ENCODE assay signal across 7 cellular contexts in the genomic region with DNA sequence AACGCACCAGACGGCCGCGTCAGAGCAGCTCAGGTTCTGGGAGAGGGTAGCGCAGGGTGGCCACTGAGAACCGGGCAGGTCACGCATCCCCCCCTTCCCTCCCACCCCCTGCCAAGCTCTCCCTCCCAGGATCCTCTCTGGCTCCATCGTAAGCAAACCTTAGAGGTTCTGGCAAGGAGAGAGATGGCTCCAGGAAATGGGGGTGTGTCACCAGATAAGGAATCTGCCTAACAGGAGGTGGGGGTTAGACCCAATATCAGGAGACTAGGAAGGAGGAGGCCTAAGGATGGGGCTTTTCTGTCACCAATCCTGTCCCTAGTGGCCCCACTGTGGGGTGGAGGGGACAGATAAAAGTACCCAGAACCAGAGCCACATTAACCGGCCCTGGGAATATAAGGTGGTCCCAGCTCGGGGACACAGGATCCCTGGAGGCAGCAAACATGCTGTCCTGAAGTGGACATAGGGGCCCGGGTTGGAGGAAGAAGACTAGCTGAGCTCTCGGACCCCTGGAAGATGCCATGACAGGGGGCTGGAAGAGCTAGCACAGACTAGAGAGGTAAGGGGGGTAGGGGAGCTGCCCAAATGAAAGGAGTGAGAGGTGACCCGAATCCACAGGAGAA. TPM values are rescaled to one million over a fixed set of nuclear protein-coding genes. Genes with fewer than 3 reads are reported as not detected.
DNase-seq lines count a peak whose midpoint lies in the region; ATAC-seq and TF ChIP-seq lines count a peak whose summit lies in the region.

No MANE protein-coding gene starts in this region.

- no peaks in the 10 kb centered on the region for H3K27me3 ChIP-seq in HCT116 (ENCODE audit: insufficient read depth, low read length)

- no peak for TF ChIP-seq POLR2A in HCT116 (IDR thresholded peaks at IDR 0.05; ENCODE audit: borderline replicate concordance, extremely low read depth, insufficient read depth, insufficient read length)

- intact Hi-C loops in HCT116 (cut with micrococcal nuclease) = loop anchor here (2.0 kb wide), 1 partner anchor 35 kb away; no protein-coding TSS in a partner anchor
- intact Hi-C loops in activated B cell treated with CpG ODN at 0.5 μM for 24 hours (cut with micrococcal nuclease) = loop anchor here (1.0 kb wide), 1 partner anchor 34 kb away; no protein-coding TSS in a partner anchor

- DNase-seq in HCT116 (ENCODE audit: low read depth, low spot score) (no peak), activated B cell treated with CpG ODN at 0.5 μM for 24 hours (no peak), glutamatergic neuron (no peak), kidney glomerular epithelial cell (lab: John Stamatoyannopoulos, UW) (no peak), G401 (ENCODE audit: low spot score) (no peak), 8988T (no peak)
- no peak for DNase-seq in stimulated activated effector memory CD8-positive, alpha-beta T cell treated with anti-CD3 and anti-CD28 coated beads, Interleukin-12 subunit alpha, Interleukin-12 subunit beta, amount 100 ng/mL, for 72 hours (ENCODE audit: low spot score in 2 of 2)

- H3K36me3 Mint-ChIP-seq in activated B cell treated with CpG ODN at 0.5 μM for 24 hours (ENCODE audit: low read depth) (peaks cover 27% of the 10 kb centered on the region), glutamatergic neuron (ENCODE audit: unreplicated experiment) (peaks cover 11% of the 10 kb centered on the region)
- H3K36me3 Mint-ChIP-seq in stimulated activated effector memory CD8-positive, alpha-beta T cell treated with anti-CD3 and anti-CD28 coated beads, Interleukin-12 subunit alpha, Interleukin-12 subunit beta, amount 100 ng/mL, for 72 hours = peaks cover 29% of the 10 kb centered on the region

- peaks cover 0 to 2% of the 10 kb centered on the region in 2 experiments; a peak in 2 of 4 replicates for H3K36me3 ChIP-seq in HCT116 (ENCODE audit: control insufficient read depth in 1 of 2, insufficient read depth in 2 of 2, low read length in 2 of 2)

- no peak overlapping the region for H2AFZ ChIP-seq in HCT116 (ENCODE audit: low read depth, low read length, poor library complexity, severe bottlenecking)

- no peak for TF ChIP-seq RAD21 in HCT116 (IDR thresholded peaks at IDR 0.05; ENCODE audit: low read depth)

- H3K9ac ChIP-seq in HCT116 (ENCODE audit: low read length) = peak overlapping the region; percentile 95

- no peaks in the 10 kb centered on the region for H3K9me2 ChIP-seq in HCT116 (ENCODE audit: insufficient read depth)

- H3K27ac Mint-ChIP-seq in activated B cell treated with CpG ODN at 0.5 μM for 24 hours (peak overlapping the region; percentile 87), glutamatergic neuron (ENCODE audit: unreplicated experiment) (peak overlapping the region; percentile 75)
- peak overlapping the region; percentile 93 for H3K27ac Mint-ChIP-seq in stimulated activated effector memory CD8-positive, alpha-beta T cell treated with anti-CD3 and anti-CD28 coated beads, Interleukin-12 subunit alpha, Interleukin-12 subunit beta, amount 100 ng/mL, for 72 hours

- RAD21 ChIA-PET in HCT116 (lab: Charles Lee; ENCODE audit: low non-redundant PET in 1 of 2, low total read pairs in 2 of 2, uncharacterized antibody in 2 of 2, unreplicated experiment in 2 of 2) = no interaction called here

- TF ChIP-seq CTCF in HCT116 (IDR thresholded peaks at IDR 0.05 in 2 of 3, conservative IDR thresholded peaks at IDR 0.05 in 1 of 3; ENCODE audit: borderline replicate concordance in 1 of 3, insufficient read depth in 1 of 3, low read depth in 2 of 3, low read length in 2 of 3) (no peak), activated B cell treated with CpG ODN at 0.5 μM for 24 hours (IDR thresholded peaks at IDR 0.05) (no peak), glutamatergic neuron (IDR thresholded peaks at IDR 0.05; ENCODE audit: partially characterized antibody, unreplicated experiment) (no peak)

- no peaks in the 10 kb centered on the region for H3K9me3 ChIP-seq in HCT116 (ENCODE audit: control insufficient read depth in 1 of 2, insufficient read depth in 1 of 2, low read depth in 1 of 2, low read length in 2 of 2)

- peak overlapping the region; percentile 84 to 99 for H3K4me3 ChIP-seq in HCT116 (replicated peaks in 1 of 2; ENCODE audit: low read depth in 1 of 2, low read length in 2 of 2)

- peak overlapping the region; percentile 93 for H3K4me3 Mint-ChIP-seq in activated B cell treated with CpG ODN at 0.5 μM for 24 hours
- peak overlapping the region; percentile 97 for H3K4me3 Mint-ChIP-seq in glutamatergic neuron (ENCODE audit: unreplicated experiment)
- peak overlapping the region; percentile 99 for H3K4me3 Mint-ChIP-seq in stimulated activated effector memory CD8-positive, alpha-beta T cell treated with anti-CD3 and anti-CD28 coated beads, Interleukin-12 subunit alpha, Interleukin-12 subunit beta, amount 100 ng/mL, for 72 hours

- no peaks in the 10 kb centered on the region for H3K27me3 Mint-ChIP-seq in activated B cell treated with CpG ODN at 0.5 μM for 24 hours
- peaks cover 23% of the 10 kb centered on the region for H3K27me3 Mint-ChIP-seq in glutamatergic neuron (ENCODE audit: unreplicated experiment)

- H3K4me1 Mint-ChIP-seq in activated B cell treated with CpG ODN at 0.5 μM for 24 hours (peaks cover 52% of the 10 kb centered on the region), glutamatergic neuron (ENCODE audit: low read depth, unreplicated experiment) (peaks cover 14% of the 10 kb centered on the region)
- peaks cover 48% of the 10 kb centered on the region for H3K4me1 Mint-ChIP-seq in stimulated activated effector memory CD8-positive, alpha-beta T cell treated with anti-CD3 and anti-CD28 coated beads, Interleukin-12 subunit alpha, Interleukin-12 subunit beta, amount 100 ng/mL, for 72 hours

- POLR2A ChIA-PET in HCT116 (lab: Charles Lee) = no interaction called here
- POLR2A ChIA-PET in activated B cell treated with CpG ODN at 0.5 μM for 24 hours (lab: Charles Lee) = interaction anchor here (2.3 kb wide), 1 partner anchor 29 kb away, joined by 6 read pairs; no protein-coding TSS in a partner anchor

- ATAC-seq in HCT116 (no peak), activated B cell treated with CpG ODN at 0.5 μM for 24 hours (ENCODE audit: low read depth) (no peak)
- no peak for ATAC-seq in stimulated activated effector memory CD8-positive, alpha-beta T cell treated with anti-CD3 and anti-CD28 coated beads, Interleukin-12 subunit alpha, Interleukin-12 subunit beta, amount 100 ng/mL, for 72 hours

- BruUV-seq in HCT116 (replicated peaks; lab: Mats Ljungman, UMichigan) = TSS peak; percentile 41

- peaks cover 12 to 27% of the 10 kb centered on the region in 2 experiments for H3K4me1 ChIP-seq in HCT116 (ENCODE audit: control insufficient read depth in 1 of 2, insufficient read depth in 2 of 2, low read length in 2 of 2)

- peak overlapping the region; percentile 90 for H3K27ac ChIP-seq in HCT116 (ENCODE audit: low read depth, low read length)

- peak overlapping the region; percentile 87 for H3K4me2 ChIP-seq in HCT116 (ENCODE audit: low read length)

- H3K9me3 Mint-ChIP-seq in activated B cell treated with CpG ODN at 0.5 μM for 24 hours (no peaks in the 10 kb centered on the region), glutamatergic neuron (ENCODE audit: unreplicated experiment) (peaks cover 11% of the 10 kb centered on the region)
- no peaks in the 10 kb centered on the region for H3K9me3 Mint-ChIP-seq in stimulated activated effector memory CD8-positive, alpha-beta T cell treated with anti-CD3 and anti-CD28 coated beads, Interleukin-12 subunit alpha, Interleukin-12 subunit beta, amount 100 ng/mL, for 72 hours

- peaks cover 58% of the 10 kb centered on the region for H3K79me2 ChIP-seq in HCT116 (ENCODE audit: insufficient read depth, low read length)

- in situ Hi-C loops in G401 (cut with HindIII; ENCODE audit: low sequenced_read_pairs) = loop anchor here (10.0 kb wide), 1 partner anchor 59 kb away; no protein-coding TSS in a partner anchor

- no peaks in the 10 kb centered on the region for H4K20me1 ChIP-seq in HCT116 (ENCODE audit: insufficient read depth)

- CTCF ChIA-PET in HCT116 (lab: Charles Lee) (interaction anchor here (1.4 kb wide), 1 partner anchor 51 kb away, joined by 4 read pairs; the partner anchor contains the start of gene DNAAF3), activated B cell treated with CpG ODN at 0.5 μM for 24 hours (lab: Charles Lee) (no interaction called here)

TF ChIP-seq in HCT116, 20 proteins besides CTCF, POLR2A, EP300 and RAD21:
- TF ChIP-seq JUND (IDR thresholded peaks at IDR 0.05) (no peak), YY1 (IDR thresholded peaks at IDR 0.05; ENCODE audit: extremely low read depth, insufficient replicate concordance, low read depth, low read length) (no peak), FOSL1 (IDR thresholded peaks at IDR 0.05; ENCODE audit: low read depth) (no peak), ELF1 (IDR thresholded peaks at IDR 0.05; ENCODE audit: borderline replicate concordance, low read depth) (no peak), ZNF274 (IDR thresholded peaks at IDR 0.05; ENCODE audit: low read depth, low read length) (no peak), POLR2AphosphoS5 (IDR thresholded peaks at IDR 0.05; ENCODE audit: low read depth, low read length) (no peak), EZH2 (IDR thresholded peaks at IDR 0.05) (no peak)

RNA-seq across cellular contexts. Expression of gene PPP1R12C, which starts 1.9 kb away (rescaled TPM):
- 83.2 TPM for total RNA-seq in HCT116 (2021; ENCODE audit: unreplicated experiment)
- 50.0 and 59.9 TPM in 2 replicates for polyA plus RNA-seq in HCT116 (2012)
- 115 and 139 TPM in 2 replicates for total RNA-seq in activated B cell treated with CpG ODN at 0.5 μM for 24 hours
- 150 TPM for total RNA-seq in glutamatergic neuron (ENCODE audit: unreplicated experiment)
- total RNA-seq in G401 (2014; rRNA removed; shearing (Covaris generic)) = 77.4 and 81.7 TPM in 2 replicates

RNA-seq across cellular contexts. Expression of gene TNNT1, which starts 33.5 kb away (rescaled TPM):
- total RNA-seq in HCT116 (2021; ENCODE audit: unreplicated experiment) (188 TPM), activated B cell treated with CpG ODN at 0.5 μM for 24 hours (not detected in 2 replicates), glutamatergic neuron (ENCODE audit: unreplicated experiment) (19.3 TPM)
- 219 and 251 TPM in 2 replicates for polyA plus RNA-seq in HCT116 (2012)
- 423 and 463 TPM in 2 replicates for total RNA-seq in G401 (2014; rRNA removed; shearing (Covaris generic))

RNA-seq across cellular contexts. Expression of gene EPS8L1, which starts 39.9 kb away (rescaled TPM):
- total RNA-seq in HCT116 (2021; ENCODE audit: unreplicated experiment) (62.1 TPM), activated B cell treated with CpG ODN at 0.5 μM for 24 hours (0.38 and 1.0 TPM in 2 replicates), glutamatergic neuron (ENCODE audit: unreplicated experiment) (114 TPM)
- polyA plus RNA-seq in HCT116 (2012) = 87.9 and 99.4 TPM in 2 replicates
- 9.7 and 11.7 TPM in 2 replicates for total RNA-seq in G401 (2014; rRNA removed; shearing (Covaris generic))

RNA-seq across cellular contexts. Expression of gene TNNI3, which starts 42.0 kb away (rescaled TPM):
- total RNA-seq in HCT116 (2021; ENCODE audit: unreplicated experiment) = 42.1 TPM
- polyA plus RNA-seq in HCT116 (2012) = 38.5 and 43.5 TPM in 2 replicates
- total RNA-seq in activated B cell treated with CpG ODN at 0.5 μM for 24 hours = not detected in 2 replicates
- 3.3 TPM for total RNA-seq in glutamatergic neuron (ENCODE audit: unreplicated experiment)
- 13.5 and 25.2 TPM in 2 replicates for total RNA-seq in G401 (2014; rRNA removed; shearing (Covaris generic))

RNA-seq across cellular contexts. Expression of gene DNAAF3, which starts 50.9 kb away (rescaled TPM):
- total RNA-seq in HCT116 (2021; ENCODE audit: unreplicated experiment) (52.8 TPM), activated B cell treated with CpG ODN at 0.5 μM for 24 hours (not detected in 2 replicates), glutamatergic neuron (ENCODE audit: unreplicated experiment) (2.4 TPM)
- polyA plus RNA-seq in HCT116 (2012) = 34.3 and 47.5 TPM in 2 replicates
- 25.2 and 37.7 TPM in 2 replicates for total RNA-seq in G401 (2014; rRNA removed; shearing (Covaris generic))

Comparison
In these comparisons a context has a peak if more than half of its experiments do, and no peak if none do; other contexts are left out.
1. RNA of gene TNNT1, which starts 33.5 kb away (total RNA-seq): 423 to 463 TPM in G401, 188 TPM in HCT116 (single experiment) and 19.3 TPM in glutamatergic neuron (single experiment); not detected in activated B cell treated with CpG ODN at 0.5 μM for 24 hours; every median in the first group is over 10 times any median in the second.
2. Peak in every context shown above with its lines, with median percentiles within 50 percentile points of each other: H3K27ac Mint-ChIP-seq and H3K4me3 Mint-ChIP-seq.